In genomic region chr19:30340724-30341595, GRCh38 we compare ENCODE assay signal across 24 cellular contexts. TPM values are rescaled to one million over a fixed set of nuclear protein-coding genes. Genes with fewer than 3 reads are reported as not detected.
A peak's percentile ranks its signal among the peaks of the same experiment; 100 is the strongest.
DNase-seq lines count a peak whose midpoint lies in the region; ATAC-seq, FAIRE-seq and TF ChIP-seq lines count a peak whose summit lies in the region.
"Had no signal": no experiment of that assay in that cellular context is flagged by ENCODE, and none has a peak within 500 bp of the region (broad histone marks: within the 10 kb centered on the region; RNA-seq: fewer than 3 reads in every experiment).

No MANE protein-coding gene starts in this region.

- no peaks in the 10 kb centered on the region for H3K36me3 Mint-ChIP-seq in activated naive CD8-positive, alpha-beta T cell treated with anti-CD3 and anti-CD28 coated beads, Interleukin-2, amount 50 U/mL, for 24 hours (ENCODE audit: low read depth)
- no peaks in the 10 kb centered on the region for H3K36me3 Mint-ChIP-seq in natural killer cell treated with Interleukin-12 subunit alpha and Interleukin-12 subunit beta and Interleukin-15 and Interleukin-18, amount 100 ng/mL, for 72 hours
- H3K36me3 Mint-ChIP-seq: CD8-positive, alpha-beta memory T cell had no signal

- H3K9me3 Mint-ChIP-seq in activated naive CD8-positive, alpha-beta T cell treated with anti-CD3 and anti-CD28 coated beads, Interleukin-2, amount 50 U/mL, for 24 hours = no peaks in the 10 kb centered on the region
- H3K9me3 Mint-ChIP-seq in natural killer cell treated with Interleukin-12 subunit alpha and Interleukin-12 subunit beta and Interleukin-15 and Interleukin-18, amount 100 ng/mL, for 72 hours = no peaks in the 10 kb centered on the region

- ATAC-seq in activated naive CD8-positive, alpha-beta T cell treated with anti-CD3 and anti-CD28 coated beads, Interleukin-2, amount 50 U/mL, for 24 hours = no peak
- ATAC-seq in natural killer cell treated with Interleukin-12 subunit alpha and Interleukin-12 subunit beta and Interleukin-15 and Interleukin-18, amount 100 ng/mL, for 72 hours = no peak
- no peak for ATAC-seq in HG02938 (IDR thresholded peaks at IDR 0.05; ENCODE audit: unreplicated experiment)
- ATAC-seq in sciatic nerve = no peak
- ATAC-seq: stimulated activated naive CD8-positive, alpha-beta T cell treated with anti-CD3 and anti-CD28 coated beads, Interleukin-15, amount 100 ng/mL, for 72 hours; T-helper 17 cell had no signal

- H3K27ac Mint-ChIP-seq in activated naive CD8-positive, alpha-beta T cell treated with anti-CD3 and anti-CD28 coated beads, Interleukin-2, amount 50 U/mL, for 24 hours = no peak overlapping the region
- H3K27ac Mint-ChIP-seq in natural killer cell treated with Interleukin-12 subunit alpha and Interleukin-12 subunit beta and Interleukin-15 and Interleukin-18, amount 100 ng/mL, for 72 hours = no peak overlapping the region
- H3K27ac Mint-ChIP-seq: CD8-positive, alpha-beta memory T cell; stimulated activated naive CD8-positive, alpha-beta T cell treated with anti-CD3 and anti-CD28 coated beads, Interleukin-15, amount 100 ng/mL, for 72 hours; T-helper 17 cell had no signal

- FAIRE-seq in endometrium (lab: Jason Lieb, UNC) = peak; percentile 97
- FAIRE-seq: GM18507 had no signal

- H3K27me3 Mint-ChIP-seq in activated naive CD8-positive, alpha-beta T cell treated with anti-CD3 and anti-CD28 coated beads, Interleukin-2, amount 50 U/mL, for 24 hours = no peaks in the 10 kb centered on the region
- H3K27me3 Mint-ChIP-seq in natural killer cell treated with Interleukin-12 subunit alpha and Interleukin-12 subunit beta and Interleukin-15 and Interleukin-18, amount 100 ng/mL, for 72 hours = peaks cover 0 to 2% of the 10 kb centered on the region in 2 donors
- H3K27me3 Mint-ChIP-seq: CD8-positive, alpha-beta memory T cell; stimulated activated naive CD8-positive, alpha-beta T cell treated with anti-CD3 and anti-CD28 coated beads, Interleukin-15, amount 100 ng/mL, for 72 hours; T-helper 17 cell had no signal

- intact Hi-C loops in sciatic nerve (cut with DNase I) = no loop called here

- no peak for TF ChIP-seq CTCF in AG10803 (conservative IDR thresholded peaks at IDR 0.05; ENCODE audit: low read length)

- no peak overlapping the region for H3K4me3 ChIP-seq in AG10803 (ENCODE audit: low read length)

- no peaks in the 10 kb centered on the region for H3K4me1 Mint-ChIP-seq in activated naive CD8-positive, alpha-beta T cell treated with anti-CD3 and anti-CD28 coated beads, Interleukin-2, amount 50 U/mL, for 24 hours
- H3K4me1 Mint-ChIP-seq in natural killer cell treated with Interleukin-12 subunit alpha and Interleukin-12 subunit beta and Interleukin-15 and Interleukin-18, amount 100 ng/mL, for 72 hours (ENCODE audit: low read depth in 2 of 2) = no peaks in the 10 kb centered on the region
- H3K4me1 Mint-ChIP-seq: CD8-positive, alpha-beta memory T cell; stimulated activated naive CD8-positive, alpha-beta T cell treated with anti-CD3 and anti-CD28 coated beads, Interleukin-15, amount 100 ng/mL, for 72 hours; T-helper 17 cell had no signal

- no peak overlapping the region for H3K4me3 Mint-ChIP-seq in activated naive CD8-positive, alpha-beta T cell treated with anti-CD3 and anti-CD28 coated beads, Interleukin-2, amount 50 U/mL, for 24 hours
- no peak overlapping the region for H3K4me3 Mint-ChIP-seq in natural killer cell treated with Interleukin-12 subunit alpha and Interleukin-12 subunit beta and Interleukin-15 and Interleukin-18, amount 100 ng/mL, for 72 hours
- H3K4me3 Mint-ChIP-seq: CD8-positive, alpha-beta memory T cell; stimulated activated naive CD8-positive, alpha-beta T cell treated with anti-CD3 and anti-CD28 coated beads, Interleukin-15, amount 100 ng/mL, for 72 hours; T-helper 17 cell had no signal

- peak; percentile 57 for DNase-seq in AG10803 (ENCODE audit: low read depth)
- DNase-seq in H4 (ENCODE audit: low spot score) = peak; percentile 51
- DNase-seq in retina = peak; percentile 77
- no peak for DNase-seq in activated naive CD8-positive, alpha-beta T cell treated with anti-CD3 and anti-CD28 coated beads, Interleukin-2, amount 50 U/mL, for 24 hours
- no peak for DNase-seq in natural killer cell treated with Interleukin-12 subunit alpha and Interleukin-12 subunit beta and Interleukin-15 and Interleukin-18, amount 100 ng/mL, for 72 hours (ENCODE audit: low spot score)
- no peak for DNase-seq in sciatic nerve (ENCODE audit: low spot score)
- DNase-seq: activated CD4-positive, alpha-beta T cell treated with anti-CD3 and anti-CD28 coated beads, Interleukin-2, amount 50 U/mL, for 48 hours; activated gamma-delta T cell treated with Interleukin-2 at 50 U/mL for 16 hours; amygdala; caudate nucleus; CD8-positive, alpha-beta memory T cell; DND-41; KG1; MV-4-11; NCI-H2081; NCI-H510A; Right ventricle myocardium superior; stimulated activated CD4-positive, alpha-beta T cell treated with anti-CD3 and anti-CD28 coated beads, Interleukin-2, amount 100 ng/mL, for 48 hours; stimulated activated naive CD8-positive, alpha-beta T cell treated with anti-CD3 and anti-CD28 coated beads, Interleukin-15, amount 100 ng/mL, for 72 hours; T-helper 17 cell had no signal

RNA-seq across cellular contexts. Expression of gene ZNF536, which starts 31.2 kb away (rescaled TPM):
- total RNA-seq in H4 (2014; rRNA removed; shearing (Covaris generic)) = 0.02 and 0.41 TPM in 2 replicates
- total RNA-seq in natural killer cell treated with Interleukin-12 subunit alpha and Interleukin-12 subunit beta and Interleukin-15 and Interleukin-18, amount 100 ng/mL, for 72 hours = not detected
- 43.2 TPM for total RNA-seq in sciatic nerve
- total RNA-seq: CD8-positive, alpha-beta memory T cell; osteoblast; T-helper 17 cell had no signal

Comparison
In these comparisons a context has a peak if more than half of its experiments do, and no peak if none do; other contexts are left out.
1. DNase-seq: peak in AG10803 (single experiment), H4 (single experiment) and retina (single experiment); none in activated naive CD8-positive, alpha-beta T cell treated with anti-CD3 and anti-CD28 coated beads, Interleukin-2, amount 50 U/mL, for 24 hours (single experiment), natural killer cell treated with Interleukin-12 subunit alpha and Interleukin-12 subunit beta and Interleukin-15 and Interleukin-18, amount 100 ng/mL, for 72 hours (single experiment) and sciatic nerve (single experiment).
2. RNA of gene ZNF536, which starts 31.2 kb away (total RNA-seq): 43.2 TPM in sciatic nerve (single experiment); 0.02 to 0.41 TPM in H4 and not detected in natural killer cell treated with Interleukin-12 subunit alpha and Interleukin-12 subunit beta and Interleukin-15 and Interleukin-18, amount 100 ng/mL, for 72 hours; every median in the first group is over 10 times any median in the second.